In genomic region chr6:46997646-46998045, GRCh38 we compare ENCODE assay signal across 25 cellular contexts. TPM values are rescaled to one million over a fixed set of nuclear protein-coding genes. Genes with fewer than 3 reads are reported as not detected.
"Had no signal": no experiment of that assay in that cellular context is flagged by ENCODE, and none has a peak within 500 bp of the region (broad histone marks: within the 10 kb centered on the region; RNA-seq: fewer than 3 reads in every experiment).

No MANE protein-coding gene starts in this region.

- H3K27ac ChIP-seq: left ventricle myocardium inferior, right atrium auricular region, sigmoid colon, spleen, tibial nerve, uterus had no signal

- H3K27me3 ChIP-seq: right atrium auricular region, sigmoid colon, spleen, tibial nerve, uterus had no signal

- H3K4me3 Mint-ChIP-seq: immature natural killer cell; memory B cell; naive thymus-derived CD8-positive, alpha-beta T cell; nephron; neural crest cell; stimulated activated effector memory CD8-positive, alpha-beta T cell treated with anti-CD3 and anti-CD28 coated beads, Interleukin-12 subunit alpha, Interleukin-12 subunit beta, amount 100 ng/mL, for 72 hours; stimulated activated naive CD8-positive, alpha-beta T cell treated with anti-CD3 and anti-CD28 coated beads, Interleukin-15, amount 100 ng/mL, for 72 hours; type B pancreatic cell had no signal

- H3K4me3 ChIP-seq: left ventricle myocardium inferior, lung, right atrium auricular region, sigmoid colon, spleen, tibial nerve, uterus had no signal

- H3K9me3 ChIP-seq: left ventricle myocardium inferior, right atrium auricular region, sigmoid colon, tibial nerve, uterus had no signal

- ATAC-seq: naive thymus-derived CD8-positive, alpha-beta T cell; stimulated activated effector memory CD8-positive, alpha-beta T cell treated with anti-CD3 and anti-CD28 coated beads, Interleukin-12 subunit alpha, Interleukin-12 subunit beta, amount 100 ng/mL, for 72 hours; stimulated activated naive CD8-positive, alpha-beta T cell treated with anti-CD3 and anti-CD28 coated beads, Interleukin-15, amount 100 ng/mL, for 72 hours had no signal

- H3K4me1 ChIP-seq: left ventricle myocardium inferior, right atrium auricular region, sigmoid colon, spleen, tibial nerve, uterus had no signal

- H3K27me3 Mint-ChIP-seq: type B pancreatic cell had no signal

- H3K4me1 Mint-ChIP-seq: immature natural killer cell; memory B cell; naive thymus-derived CD8-positive, alpha-beta T cell; nephron; neural crest cell; stimulated activated effector memory CD8-positive, alpha-beta T cell treated with anti-CD3 and anti-CD28 coated beads, Interleukin-12 subunit alpha, Interleukin-12 subunit beta, amount 100 ng/mL, for 72 hours; stimulated activated naive CD8-positive, alpha-beta T cell treated with anti-CD3 and anti-CD28 coated beads, Interleukin-15, amount 100 ng/mL, for 72 hours had no signal

- H3K9me3 Mint-ChIP-seq: memory B cell; stimulated activated effector memory CD8-positive, alpha-beta T cell treated with anti-CD3 and anti-CD28 coated beads, Interleukin-12 subunit alpha, Interleukin-12 subunit beta, amount 100 ng/mL, for 72 hours; type B pancreatic cell had no signal

- H3K36me3 Mint-ChIP-seq: immature natural killer cell; memory B cell; naive thymus-derived CD8-positive, alpha-beta T cell; stimulated activated effector memory CD8-positive, alpha-beta T cell treated with anti-CD3 and anti-CD28 coated beads, Interleukin-12 subunit alpha, Interleukin-12 subunit beta, amount 100 ng/mL, for 72 hours; type B pancreatic cell had no signal

- H3K36me3 ChIP-seq: left ventricle myocardium inferior, right atrium auricular region, sigmoid colon, spleen, tibial nerve, uterus had no signal

- DNase-seq: head of caudate nucleus; hypothalamus; immature natural killer cell; left ventricle myocardium inferior; naive thymus-derived CD8-positive, alpha-beta T cell; nucleus accumbens; sigmoid colon; spleen; stimulated activated CD4-positive, alpha-beta T cell treated with anti-CD3 and anti-CD28 coated beads, Interleukin-4, amount 100 ng/mL, for 24 hours; stimulated activated naive CD4-positive, alpha-beta T cell treated with Interleukin-2 at 50 U/mL for 16 hours; stimulated activated naive CD8-positive, alpha-beta T cell treated with anti-CD3 and anti-CD28 coated beads, Interleukin-15, amount 100 ng/mL, for 72 hours; substantia nigra; uterus had no signal

- H3K27ac Mint-ChIP-seq: immature natural killer cell; memory B cell; naive thymus-derived CD8-positive, alpha-beta T cell; nephron; progenitor cell of endocrine pancreas; stimulated activated effector memory CD8-positive, alpha-beta T cell treated with anti-CD3 and anti-CD28 coated beads, Interleukin-12 subunit alpha, Interleukin-12 subunit beta, amount 100 ng/mL, for 72 hours; stimulated activated naive CD8-positive, alpha-beta T cell treated with anti-CD3 and anti-CD28 coated beads, Interleukin-15, amount 100 ng/mL, for 72 hours had no signal

RNA-seq across cellular contexts. Expression of gene ADGRF1, which starts 44.5 kb away (rescaled TPM):
- total RNA-seq: left ventricle myocardium inferior; naive thymus-derived CD8-positive, alpha-beta T cell; osteoblast; pulmonary artery endothelial cell; right atrium auricular region; sigmoid colon; temporal lobe; tibial nerve had no signal
- polyA plus RNA-seq: immature natural killer cell; naive thymus-derived CD8-positive, alpha-beta T cell had no signal
